ENCODE assay signal across 1 cellular context in the genomic region with DNA sequence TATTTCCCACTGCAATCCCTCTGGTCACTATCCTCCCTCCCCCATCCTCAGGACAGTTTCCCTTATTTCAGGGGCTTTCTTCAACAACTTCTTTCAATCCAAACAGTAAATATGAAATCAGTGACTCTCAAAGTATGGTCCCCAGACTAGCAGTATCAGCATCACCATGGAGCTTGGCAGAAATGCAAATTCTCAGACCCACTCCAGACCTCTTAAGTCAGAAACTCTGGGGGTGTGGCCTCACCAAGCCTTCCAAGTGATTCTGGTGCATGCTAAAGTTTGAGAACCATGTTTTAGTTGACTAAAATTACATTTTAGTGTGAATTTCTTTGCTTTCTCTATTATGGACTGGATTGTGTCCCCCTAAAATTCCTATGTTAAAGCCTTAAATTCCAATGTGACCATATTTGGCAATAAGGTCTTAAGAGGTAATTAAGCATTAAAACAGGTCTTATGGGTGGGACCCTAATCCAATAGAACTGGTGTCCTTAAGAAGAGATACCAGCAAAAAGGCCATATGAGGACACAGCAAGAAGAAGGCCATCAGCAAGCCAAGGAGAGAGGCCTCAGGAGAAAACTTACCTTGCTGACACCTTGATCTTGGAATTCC.
TF ChIP-seq lines count a peak whose summit lies in the region.

No MANE protein-coding gene starts in this region.

TF ChIP-seq in GM12878, 131 proteins besides CTCF, POLR2A, EP300 and RAD21:
- TF ChIP-seq NFYA (IDR thresholded peaks at IDR 0.05; ENCODE audit: borderline replicate concordance, low read depth, low read length) (no peak), CHD1 (IDR thresholded peaks at IDR 0.05; ENCODE audit: low read depth, low read length) (no peak), FOXK2 (IDR thresholded peaks at IDR 0.05) (no peak), BCL11A (IDR thresholded peaks at IDR 0.05; ENCODE audit: low read depth, low read length) (no peak), ZNF384 (IDR thresholded peaks at IDR 0.05; ENCODE audit: borderline replicate concordance, low read depth, low read length) (no peak), TCF3 (IDR thresholded peaks at IDR 0.05; ENCODE audit: borderline replicate concordance, insufficient read depth, low read depth, low read length) (no peak), ATF7 (IDR thresholded peaks at IDR 0.05; ENCODE audit: low read depth) (no peak), MTA2 (IDR thresholded peaks at IDR 0.05; ENCODE audit: low read depth) (no peak), USF2 (IDR thresholded peaks at IDR 0.05; ENCODE audit: borderline replicate concordance, low read depth, low read length) (no peak), MTA3 (IDR thresholded peaks at IDR 0.05; ENCODE audit: borderline replicate concordance, low read length) (no peak), DPF2 (IDR thresholded peaks at IDR 0.05) (no peak), CBFB (IDR thresholded peaks at IDR 0.05; ENCODE audit: low read depth) (no peak), ZBTB33 (IDR thresholded peaks at IDR 0.05) (no peak), MXI1 (IDR thresholded peaks at IDR 0.05; ENCODE audit: low read depth, low read length) (no peak), REST (IDR thresholded peaks at IDR 0.05; ENCODE audit: low read depth, low read length) (no peak), ZBED1 (IDR thresholded peaks at IDR 0.05; ENCODE audit: borderline replicate concordance) (no peak)
- TF ChIP-seq, protein P1, sequence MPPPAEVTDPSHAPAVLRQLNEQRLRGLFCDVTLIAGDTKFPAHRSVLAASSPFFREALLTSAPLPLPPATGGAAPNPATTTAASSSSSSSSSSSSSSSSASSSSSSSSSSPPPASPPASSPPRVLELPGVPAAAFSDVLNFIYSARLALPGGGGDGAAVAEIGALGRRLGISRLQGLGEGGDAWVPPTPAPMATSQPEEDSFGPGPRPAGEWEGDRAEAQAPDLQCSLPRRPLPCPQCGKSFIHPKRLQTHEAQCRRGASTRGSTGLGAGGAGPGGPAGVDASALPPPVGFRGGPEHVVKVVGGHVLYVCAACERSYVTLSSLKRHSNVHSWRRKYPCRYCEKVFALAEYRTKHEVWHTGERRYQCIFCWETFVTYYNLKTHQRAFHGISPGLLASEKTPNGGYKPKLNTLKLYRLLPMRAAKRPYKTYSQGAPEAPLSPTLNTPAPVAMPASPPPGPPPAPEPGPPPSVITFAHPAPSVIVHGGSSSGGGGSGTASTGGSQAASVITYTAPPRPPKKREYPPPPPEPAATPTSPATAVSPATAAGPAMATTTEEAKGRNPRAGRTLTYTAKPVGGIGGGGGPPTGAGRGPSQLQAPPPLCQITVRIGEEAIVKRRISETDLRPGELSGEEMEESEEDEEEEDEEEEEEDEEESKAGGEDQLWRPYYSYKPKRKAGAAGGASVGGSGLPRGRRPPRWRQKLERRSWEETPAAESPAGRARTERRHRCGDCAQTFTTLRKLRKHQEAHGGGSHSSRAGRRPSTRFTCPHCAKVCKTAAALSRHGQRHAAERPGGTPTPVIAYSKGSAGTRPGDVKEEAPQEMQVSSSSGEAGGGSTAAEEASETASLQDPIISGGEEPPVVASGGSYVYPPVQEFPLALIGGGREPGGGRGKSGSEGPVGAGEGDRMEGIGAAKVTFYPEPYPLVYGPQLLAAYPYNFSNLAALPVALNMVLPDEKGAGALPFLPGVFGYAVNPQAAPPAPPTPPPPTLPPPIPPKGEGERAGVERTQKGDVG (CRISPR knock-in tag; IDR thresholded peaks at IDR 0.05), result no peak
